1 cellular context compared by ENCODE assay signal in genomic region chr7:147411011-147411614, GRCh38.
TF ChIP-seq lines count a peak whose summit lies in the region.

No MANE protein-coding gene starts in this region.

TF ChIP-seq in IMR-90, 13 proteins besides CTCF, POLR2A, EP300 and RAD21:
- TF ChIP-seq MXI1 (IDR thresholded peaks at IDR 0.05; ENCODE audit: borderline replicate concordance, low read depth, low read length) = no peak
- TF ChIP-seq ELK1 (IDR thresholded peaks at IDR 0.05; ENCODE audit: borderline replicate concordance, low read depth, low read length) = no peak
- no peak for TF ChIP-seq BHLHE40 (IDR thresholded peaks at IDR 0.05; ENCODE audit: low read depth, low read length)
- no peak for TF ChIP-seq CEBPB (IDR thresholded peaks at IDR 0.05; ENCODE audit: low read depth, low read length)
- no peak for TF ChIP-seq MAFK (IDR thresholded peaks at IDR 0.05; ENCODE audit: low read depth, low read length)
- TF ChIP-seq USF2 (IDR thresholded peaks at IDR 0.05; ENCODE audit: low read depth, low read length) = no peak
- TF ChIP-seq MAZ (IDR thresholded peaks at IDR 0.05; ENCODE audit: borderline replicate concordance, low read depth, low read length) = no peak
- no peak for TF ChIP-seq NFE2L2 (IDR thresholded peaks at IDR 0.05; ENCODE audit: low read depth, low read length)
- TF ChIP-seq FOS (IDR thresholded peaks at IDR 0.05; ENCODE audit: low read depth, low read length) = no peak
- TF ChIP-seq SMC3 (IDR thresholded peaks at IDR 0.05; ENCODE audit: low read depth, low read length) = no peak
- no peak for TF ChIP-seq RCOR1 (IDR thresholded peaks at IDR 0.05; ENCODE audit: insufficient replicate concordance, low read length)
- TF ChIP-seq RFX5 (IDR thresholded peaks at IDR 0.05; ENCODE audit: low read depth, low read length) = no peak
- no peak for TF ChIP-seq CHD1 (IDR thresholded peaks at IDR 0.05; ENCODE audit: low read depth, low read length)
